Comparison of ENCODE assay signal across 19 cellular contexts in the genomic region with DNA sequence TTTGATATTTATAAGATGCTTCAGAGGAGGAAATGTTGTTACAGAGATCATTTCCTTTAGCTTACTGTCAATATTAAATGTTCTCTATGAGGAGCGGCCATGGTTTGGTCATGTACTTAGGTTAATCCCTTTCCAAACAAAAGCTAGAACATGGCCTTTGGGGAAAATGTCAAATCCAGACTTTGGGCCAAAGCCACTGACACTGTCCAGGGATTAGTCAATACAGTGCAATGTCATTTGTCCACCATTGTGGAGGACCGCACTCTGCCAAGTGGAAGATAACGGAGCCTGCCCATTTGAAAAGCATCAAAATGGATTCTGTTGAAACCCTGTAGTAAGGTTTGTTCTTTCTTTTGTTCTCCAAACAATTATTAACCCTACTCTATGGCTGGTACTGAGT. TPM values are rescaled to one million over a fixed set of nuclear protein-coding genes. Genes with fewer than 3 reads are reported as not detected.
A peak's percentile ranks its signal among the peaks of the same experiment; 100 is the strongest.
DNase-seq lines count a peak whose midpoint lies in the region; ATAC-seq and TF ChIP-seq lines count a peak whose summit lies in the region.
"Had no signal": no experiment of that assay in that cellular context is flagged by ENCODE, and none has a peak within 500 bp of the region (broad histone marks: within the 10 kb centered on the region; RNA-seq: fewer than 3 reads in every experiment).

No MANE protein-coding gene starts in this region.

- no peaks in the 10 kb centered on the region for H3K27me3 ChIP-seq in liver (ENCODE audit: control insufficient read depth in 4 of 4, insufficient read depth in 4 of 4, low read length in 3 of 4)
- H3K27me3 ChIP-seq: BE2C had no signal

- no peak overlapping the region for H3K4me3 ChIP-seq in liver (ENCODE audit: low read depth in 1 of 3, low read length in 3 of 3)
- H3K4me3 ChIP-seq: GM23248, HAP-1 had no signal

- ATAC-seq in SK-N-SH treated with all-trans-retinoic acid at 6 μM for 48 hours (no peak), HG02840 (IDR thresholded peaks at IDR 0.05; ENCODE audit: low FRiP score, unreplicated experiment) (no peak)

- peaks cover 0 to 10% (median 7%) of the 10 kb centered on the region in 4 donors for H3K4me1 ChIP-seq in liver (ENCODE audit: control insufficient read depth in 4 of 4, insufficient read depth in 4 of 4, low read length in 3 of 4)
- H3K4me1 ChIP-seq: HAP-1 had no signal

- peak; percentile 85 for DNase-seq in DMS53 (lab: John Stamatoyannopoulos, UW)
- no peak for DNase-seq in DMS153 treated with DMSO at 0.1 percent for 48 hours (lab: John Stamatoyannopoulos, UW; ENCODE audit: unreplicated experiment)
- no peak for DNase-seq in HPDE6-E6E7 (ENCODE audit: extremely low spot score)
- DNase-seq: ACHN; BE2C; CD4-positive, alpha-beta memory T cell; DMS153; GM23248; IMR-90; KBM-7 had no signal

- H3K27ac ChIP-seq in 22Rv1 (peak overlapping the region; percentile 70), VCaP (peak overlapping the region; percentile 73), liver (ENCODE audit: low read depth in 1 of 2, low read length in 2 of 2) (no peak overlapping the region)
- H3K27ac ChIP-seq: GM23248 had no signal

- H3K9ac ChIP-seq in liver (ENCODE audit: low read depth in 1 of 2, low read length in 2 of 2), result no peak overlapping the region
- H3K9ac ChIP-seq: GM23248 had no signal

- no peaks in the 10 kb centered on the region for H3K9me3 ChIP-seq in liver (ENCODE audit: control insufficient read depth in 4 of 4, low read length in 3 of 4)
- H3K9me3 ChIP-seq: BE2C, HAP-1 had no signal

- TF ChIP-seq CTCF in 22Rv1 (IDR thresholded peaks at IDR 0.05), result no peak
- TF ChIP-seq CTCF in VCaP (conservative IDR thresholded peaks at IDR 0.05), result no peak
- no peak for TF ChIP-seq CTCF in liver (IDR thresholded peaks at IDR 0.05; ENCODE audit: low read depth, low read length, missing input control)

- 44% methylated on average over 3 of the region's 3 CpGs for WGBS in liver

- no peak for TF ChIP-seq RAD21 in liver (IDR thresholded peaks at IDR 0.05)

- H3K36me3 ChIP-seq in liver (ENCODE audit: control insufficient read depth in 4 of 4, insufficient read depth in 3 of 4, low read depth in 1 of 4, low read length in 3 of 4), result no peaks in the 10 kb centered on the region
- H3K36me3 ChIP-seq: BE2C, HAP-1 had no signal

TF ChIP-seq in liver, 16 proteins besides CTCF, POLR2A, EP300 and RAD21:
- no peak for TF ChIP-seq FOXA1 (IDR thresholded peaks at IDR 0.05)
- peak in 1 of 2 donors; percentile 60 for TF ChIP-seq RXRA (IDR thresholded peaks at IDR 0.05)
- TF ChIP-seq HNF4A (conservative IDR thresholded peaks at IDR 0.05), result peak; percentile 41 to 62
- TF ChIP-seq SP1 (IDR thresholded peaks at IDR 0.05), result peak; percentile 28
- TF ChIP-seq TAF1 (conservative IDR thresholded peaks at IDR 0.05), result no peak
- TF ChIP-seq NR2F2 (IDR thresholded peaks at IDR 0.05), result no peak
- TF ChIP-seq FOXA2 (IDR thresholded peaks at IDR 0.05), result no peak
- no peak for TF ChIP-seq JUND (IDR thresholded peaks at IDR 0.05)
- TF ChIP-seq MAX (IDR thresholded peaks at IDR 0.05), result peak; percentile 20
- peak; percentile 94 for TF ChIP-seq YY1 (IDR thresholded peaks at IDR 0.05)
- TF ChIP-seq, protein P1, sequence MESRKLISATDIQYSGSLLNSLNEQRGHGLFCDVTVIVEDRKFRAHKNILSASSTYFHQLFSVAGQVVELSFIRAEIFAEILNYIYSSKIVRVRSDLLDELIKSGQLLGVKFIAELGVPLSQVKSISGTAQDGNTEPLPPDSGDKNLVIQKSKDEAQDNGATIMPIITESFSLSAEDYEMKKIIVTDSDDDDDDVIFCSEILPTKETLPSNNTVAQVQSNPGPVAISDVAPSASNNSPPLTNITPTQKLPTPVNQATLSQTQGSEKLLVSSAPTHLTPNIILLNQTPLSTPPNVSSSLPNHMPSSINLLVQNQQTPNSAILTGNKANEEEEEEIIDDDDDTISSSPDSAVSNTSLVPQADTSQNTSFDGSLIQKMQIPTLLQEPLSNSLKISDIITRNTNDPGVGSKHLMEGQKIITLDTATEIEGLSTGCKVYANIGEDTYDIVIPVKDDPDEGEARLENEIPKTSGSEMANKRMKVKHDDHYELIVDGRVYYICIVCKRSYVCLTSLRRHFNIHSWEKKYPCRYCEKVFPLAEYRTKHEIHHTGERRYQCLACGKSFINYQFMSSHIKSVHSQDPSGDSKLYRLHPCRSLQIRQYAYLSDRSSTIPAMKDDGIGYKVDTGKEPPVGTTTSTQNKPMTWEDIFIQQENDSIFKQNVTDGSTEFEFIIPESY (IDR thresholded peaks at IDR 0.05), result peak; percentile 29
- TF ChIP-seq, protein P2, sequence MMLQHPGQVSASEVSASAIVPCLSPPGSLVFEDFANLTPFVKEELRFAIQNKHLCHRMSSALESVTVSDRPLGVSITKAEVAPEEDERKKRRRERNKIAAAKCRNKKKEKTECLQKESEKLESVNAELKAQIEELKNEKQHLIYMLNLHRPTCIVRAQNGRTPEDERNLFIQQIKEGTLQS (IDR thresholded peaks at IDR 0.05), result no peak
- no peak for TF ChIP-seq EGR1 (IDR thresholded peaks at IDR 0.05; ENCODE audit: low read depth in 2 of 2)

TF ChIP-seq in SK-N-SH treated with all-trans-retinoic acid at 6 μM for 48 hours, 23 proteins besides CTCF, POLR2A, EP300 and RAD21:
- TF ChIP-seq ZFP30 (CRISPR knock-in tag; IDR thresholded peaks at IDR 0.05), result no peak
- no peak for TF ChIP-seq ZNF8 (CRISPR knock-in tag; IDR thresholded peaks at IDR 0.05)
- TF ChIP-seq GLIS3 (CRISPR knock-in tag; IDR thresholded peaks at IDR 0.05), result no peak
- no peak for TF ChIP-seq ISL1 (CRISPR knock-in tag; IDR thresholded peaks at IDR 0.05)
- no peak for TF ChIP-seq TOX (CRISPR knock-in tag; IDR thresholded peaks at IDR 0.05; ENCODE audit: borderline replicate concordance)
- no peak for TF ChIP-seq ZNF565 (CRISPR knock-in tag; conservative IDR thresholded peaks at IDR 0.05; ENCODE audit: low read depth)
- no peak for TF ChIP-seq OSR1 (CRISPR knock-in tag; IDR thresholded peaks at IDR 0.05)

RNA-seq across cellular contexts. Expression of gene FRMPD1, which starts 50.1 kb away (rescaled TPM):
- total RNA-seq in liver, result 1 to 10 TPM in 1 of 2 donors, under 1 TPM in 1; 0.09 to 1.8 TPM
- polyA plus RNA-seq in liver, result under 1 TPM; 0.06 to 0.25 TPM
- total RNA-seq: CD4-positive, alpha-beta memory T cell; GM23248; H4; HT1080; IMR-90 had no signal
- polyA plus RNA-seq: CD14-positive monocyte; CD4-positive, alpha-beta memory T cell; GM23248; IMR-90 had no signal

RNA-seq across cellular contexts. Expression of gene TRMT10B, which starts 52.7 kb away (rescaled TPM):
- 1 to 10 TPM; 2.0 to 2.1 TPM for total RNA-seq in liver
- polyA plus RNA-seq in liver, result 1 to 10 TPM; 1.9 to 3.9 TPM

Comparison
In these comparisons a context has a peak if more than half of its experiments do, and no peak if none do; other contexts are left out.
1. H3K27ac ChIP-seq: peak in 22Rv1 (single experiment) and VCaP (single experiment); none in liver (0 of 2).